ENCODE assay signal across 18 cellular contexts in the genomic region with DNA sequence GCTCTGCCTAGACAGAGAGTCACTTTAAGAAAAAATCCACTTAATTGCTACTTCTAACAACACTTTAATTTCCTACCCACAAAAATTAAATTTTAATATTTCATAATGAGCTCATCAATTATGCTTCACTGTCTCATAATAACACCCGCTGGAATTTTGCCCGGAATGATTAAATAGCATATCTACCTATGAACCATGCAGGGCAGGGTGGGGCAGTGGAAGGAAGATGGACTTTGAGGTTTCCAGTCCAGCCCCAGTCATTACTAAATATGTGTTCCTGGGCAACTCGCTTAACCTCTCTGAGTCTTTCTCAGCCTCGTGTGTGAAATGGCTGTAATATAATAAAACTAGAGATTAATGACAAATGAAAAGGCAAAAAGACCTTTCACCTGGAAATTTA. TPM values are rescaled to one million over a fixed set of nuclear protein-coding genes. Genes with fewer than 3 reads are reported as not detected.
"Had no signal": no experiment of that assay in that cellular context is flagged by ENCODE, and none has a peak within 500 bp of the region (broad histone marks: within the 10 kb centered on the region; RNA-seq: fewer than 3 reads in every experiment).

No MANE protein-coding gene starts in this region.

- H3K4me1 Mint-ChIP-seq: activated naive CD4-positive, alpha-beta T cell treated with anti-CD3 and anti-CD28 coated beads, Interleukin-2, amount 50 U/mL, for 24 hours had no signal

- H3K9me3 ChIP-seq: ascending aorta, prostate gland had no signal

- H3K36me3 ChIP-seq: ascending aorta, prostate gland had no signal

- ATAC-seq: foreskin keratinocyte; naive thymus-derived CD8-positive, alpha-beta T cell; right cardiac atrium; stimulated activated effector memory CD8-positive, alpha-beta T cell treated with anti-CD3 and anti-CD28 coated beads, Interleukin-12 subunit alpha, Interleukin-12 subunit beta, amount 100 ng/mL, for 72 hours had no signal

- H3K27me3 ChIP-seq: ascending aorta had no signal

- H3K4me1 ChIP-seq: ascending aorta, foreskin keratinocyte, prostate gland had no signal

- H3K27ac Mint-ChIP-seq: activated naive CD4-positive, alpha-beta T cell treated with anti-CD3 and anti-CD28 coated beads, Interleukin-2, amount 50 U/mL, for 24 hours; naive thymus-derived CD8-positive, alpha-beta T cell; stimulated activated effector memory CD8-positive, alpha-beta T cell treated with anti-CD3 and anti-CD28 coated beads, Interleukin-12 subunit alpha, Interleukin-12 subunit beta, amount 100 ng/mL, for 72 hours had no signal

- H3K4me3 ChIP-seq: ascending aorta, prostate gland, skin epidermis had no signal

- H3K36me3 Mint-ChIP-seq: activated naive CD4-positive, alpha-beta T cell treated with anti-CD3 and anti-CD28 coated beads, Interleukin-2, amount 50 U/mL, for 24 hours; stimulated activated effector memory CD8-positive, alpha-beta T cell treated with anti-CD3 and anti-CD28 coated beads, Interleukin-12 subunit alpha, Interleukin-12 subunit beta, amount 100 ng/mL, for 72 hours had no signal

- DNase-seq: activated CD4-positive, CD25-positive, alpha-beta regulatory T cell treated with anti-CD3 and anti-CD28 coated beads, Interleukin-2, amount 50 U/mL, for 72 hours; activated gamma-delta T cell; foreskin keratinocyte; hippocampal formation; naive thymus-derived CD8-positive, alpha-beta T cell; right cardiac atrium; stimulated activated CD4-positive, alpha-beta T cell treated with anti-CD3 and anti-CD28 coated beads, Interleukin-4, amount 100 ng/mL, for 24 hours; SW 1271; T-helper 2 cell had no signal

- H3K4me3 Mint-ChIP-seq: activated naive CD4-positive, alpha-beta T cell treated with anti-CD3 and anti-CD28 coated beads, Interleukin-2, amount 50 U/mL, for 24 hours; naive thymus-derived CD8-positive, alpha-beta T cell; stimulated activated effector memory CD8-positive, alpha-beta T cell treated with anti-CD3 and anti-CD28 coated beads, Interleukin-12 subunit alpha, Interleukin-12 subunit beta, amount 100 ng/mL, for 72 hours had no signal

- H3K9me3 Mint-ChIP-seq: activated naive CD4-positive, alpha-beta T cell treated with anti-CD3 and anti-CD28 coated beads, Interleukin-2, amount 50 U/mL, for 24 hours; naive thymus-derived CD8-positive, alpha-beta T cell; stimulated activated effector memory CD8-positive, alpha-beta T cell treated with anti-CD3 and anti-CD28 coated beads, Interleukin-12 subunit alpha, Interleukin-12 subunit beta, amount 100 ng/mL, for 72 hours had no signal

- H3K27ac ChIP-seq: ascending aorta, epithelial cell of prostate, foreskin keratinocyte, prostate gland, skin epidermis, VCaP had no signal

- FAIRE-seq: islet of Langerhans had no signal

RNA-seq across cellular contexts. Expression of gene SLC45A1, which starts 32.8 kb away (rescaled TPM):
- total RNA-seq: mononuclear cell had no signal
